Comparison of ENCODE assay signal across 26 cellular contexts in genomic region chr2:100006516-100006915, GRCh38.
"Had no signal": no experiment of that assay in that cellular context is flagged by ENCODE, and none has a peak within 500 bp of the region (broad histone marks: within the 10 kb centered on the region; RNA-seq: fewer than 3 reads in every experiment).

No MANE protein-coding gene starts in this region.

- H3K4me1 ChIP-seq: testis, uterus had no signal

- H3K27me3 Mint-ChIP-seq: naive B cell; stimulated activated naive B cell treated with anti-CD40 and anti-IgM and Interleukin-4, amounts not matched to agents 10 μg/mL and 1 μg/mL and 100 μg/mL, for 72 hours had no signal

- H3K27ac ChIP-seq: heart right ventricle, hepatocyte, lower lobe of right lung, right atrium auricular region, right lobe of liver, skin epidermis, stomach, testis, tibial artery, uterus had no signal

- H3K9me3 ChIP-seq: heart right ventricle, lower lobe of right lung, right atrium auricular region, right lobe of liver, stomach, testis, tibial artery, uterus had no signal

- H3K27me3 ChIP-seq: heart right ventricle, hepatocyte, right atrium auricular region, right lobe of liver, stomach, testis, tibial artery, uterus had no signal

- H3K36me3 ChIP-seq: right lobe of liver, uterus had no signal

- H3K4me3 ChIP-seq: heart right ventricle, hepatocyte, lower lobe of right lung, right atrium auricular region, right lobe of liver, skin epidermis, stomach, testis, tibial artery, uterus had no signal

- ATAC-seq: left lobe of liver; lower lobe of right lung; natural killer cell; right lobe of liver; stimulated activated naive B cell treated with anti-CD40 and anti-IgM and Interleukin-4, amounts not matched to agents 10 μg/mL and 1 μg/mL and 100 μg/mL, for 72 hours; stimulated activated naive CD8-positive, alpha-beta T cell treated with anti-CD3 and anti-CD28 coated beads, Interleukin-15, Interleukin-2, amounts not matched to agents 100 U/mL and 50 U/mL, for 24 hours had no signal

- DNase-seq: glutamatergic neuron; heart right ventricle; islet precursor cell; lower lobe of right lung; mammary epithelial cell; mesendoderm; naive B cell; natural killer cell; right lobe of liver; stimulated activated CD4-positive, alpha-beta T cell treated with anti-CD3 and anti-CD28 coated beads, Interleukin-12 subunit alpha, Interleukin-12 subunit beta, amount 100 ng/mL, for 4 hours; stimulated activated CD4-positive, alpha-beta T cell treated with anti-CD3 and anti-CD28 coated beads, Interleukin-15, amount 100 ng/mL, for 24 hours; stimulated activated CD4-positive, alpha-beta T cell treated with anti-CD3 and anti-CD28 coated beads, Interleukin-2, amount 100 ng/mL, for 24 hours; stimulated activated CD4-positive, alpha-beta T cell treated with anti-CD3 and anti-CD28 coated beads, Interleukin-4, amount 100 ng/mL, for 1 hour; stimulated activated naive B cell treated with anti-CD40 and anti-IgM and Interleukin-4, amounts not matched to agents 10 μg/mL and 1 μg/mL and 100 μg/mL, for 72 hours; stimulated activated naive CD8-positive, alpha-beta T cell treated with anti-CD3 and anti-CD28 coated beads, Interleukin-15, Interleukin-2, amounts not matched to agents 100 U/mL and 50 U/mL, for 24 hours; stomach; testis; tibial artery; uterus had no signal

- H3K4me2 ChIP-seq: hepatocyte had no signal

- H3K36me3 Mint-ChIP-seq: natural killer cell had no signal

- H3K9me3 Mint-ChIP-seq: mesothelial cell of epicardium; naive B cell; natural killer cell; stimulated activated naive B cell treated with anti-CD40 and anti-IgM and Interleukin-4, amounts not matched to agents 10 μg/mL and 1 μg/mL and 100 μg/mL, for 72 hours; type B pancreatic cell had no signal

- H2AFZ ChIP-seq: hepatocyte had no signal

- H3K4me3 Mint-ChIP-seq: mesothelial cell of epicardium; natural killer cell; stimulated activated naive B cell treated with anti-CD40 and anti-IgM and Interleukin-4, amounts not matched to agents 10 μg/mL and 1 μg/mL and 100 μg/mL, for 72 hours; type B pancreatic cell had no signal

- H3K27ac Mint-ChIP-seq: mesothelial cell of epicardium, natural killer cell, progenitor cell of endocrine pancreas, type B pancreatic cell had no signal

- H3K79me2 ChIP-seq: hepatocyte had no signal
